ENCODE assay signal across 1 cellular context in genomic region chr4:10589808-10590207, GRCh38.
TF ChIP-seq lines count a peak whose summit lies in the region.

No MANE protein-coding gene starts in this region.

TF ChIP-seq in GM23338, 12 proteins besides CTCF, POLR2A, EP300 and RAD21 (continued from another document):
- TF ChIP-seq, protein P1, sequence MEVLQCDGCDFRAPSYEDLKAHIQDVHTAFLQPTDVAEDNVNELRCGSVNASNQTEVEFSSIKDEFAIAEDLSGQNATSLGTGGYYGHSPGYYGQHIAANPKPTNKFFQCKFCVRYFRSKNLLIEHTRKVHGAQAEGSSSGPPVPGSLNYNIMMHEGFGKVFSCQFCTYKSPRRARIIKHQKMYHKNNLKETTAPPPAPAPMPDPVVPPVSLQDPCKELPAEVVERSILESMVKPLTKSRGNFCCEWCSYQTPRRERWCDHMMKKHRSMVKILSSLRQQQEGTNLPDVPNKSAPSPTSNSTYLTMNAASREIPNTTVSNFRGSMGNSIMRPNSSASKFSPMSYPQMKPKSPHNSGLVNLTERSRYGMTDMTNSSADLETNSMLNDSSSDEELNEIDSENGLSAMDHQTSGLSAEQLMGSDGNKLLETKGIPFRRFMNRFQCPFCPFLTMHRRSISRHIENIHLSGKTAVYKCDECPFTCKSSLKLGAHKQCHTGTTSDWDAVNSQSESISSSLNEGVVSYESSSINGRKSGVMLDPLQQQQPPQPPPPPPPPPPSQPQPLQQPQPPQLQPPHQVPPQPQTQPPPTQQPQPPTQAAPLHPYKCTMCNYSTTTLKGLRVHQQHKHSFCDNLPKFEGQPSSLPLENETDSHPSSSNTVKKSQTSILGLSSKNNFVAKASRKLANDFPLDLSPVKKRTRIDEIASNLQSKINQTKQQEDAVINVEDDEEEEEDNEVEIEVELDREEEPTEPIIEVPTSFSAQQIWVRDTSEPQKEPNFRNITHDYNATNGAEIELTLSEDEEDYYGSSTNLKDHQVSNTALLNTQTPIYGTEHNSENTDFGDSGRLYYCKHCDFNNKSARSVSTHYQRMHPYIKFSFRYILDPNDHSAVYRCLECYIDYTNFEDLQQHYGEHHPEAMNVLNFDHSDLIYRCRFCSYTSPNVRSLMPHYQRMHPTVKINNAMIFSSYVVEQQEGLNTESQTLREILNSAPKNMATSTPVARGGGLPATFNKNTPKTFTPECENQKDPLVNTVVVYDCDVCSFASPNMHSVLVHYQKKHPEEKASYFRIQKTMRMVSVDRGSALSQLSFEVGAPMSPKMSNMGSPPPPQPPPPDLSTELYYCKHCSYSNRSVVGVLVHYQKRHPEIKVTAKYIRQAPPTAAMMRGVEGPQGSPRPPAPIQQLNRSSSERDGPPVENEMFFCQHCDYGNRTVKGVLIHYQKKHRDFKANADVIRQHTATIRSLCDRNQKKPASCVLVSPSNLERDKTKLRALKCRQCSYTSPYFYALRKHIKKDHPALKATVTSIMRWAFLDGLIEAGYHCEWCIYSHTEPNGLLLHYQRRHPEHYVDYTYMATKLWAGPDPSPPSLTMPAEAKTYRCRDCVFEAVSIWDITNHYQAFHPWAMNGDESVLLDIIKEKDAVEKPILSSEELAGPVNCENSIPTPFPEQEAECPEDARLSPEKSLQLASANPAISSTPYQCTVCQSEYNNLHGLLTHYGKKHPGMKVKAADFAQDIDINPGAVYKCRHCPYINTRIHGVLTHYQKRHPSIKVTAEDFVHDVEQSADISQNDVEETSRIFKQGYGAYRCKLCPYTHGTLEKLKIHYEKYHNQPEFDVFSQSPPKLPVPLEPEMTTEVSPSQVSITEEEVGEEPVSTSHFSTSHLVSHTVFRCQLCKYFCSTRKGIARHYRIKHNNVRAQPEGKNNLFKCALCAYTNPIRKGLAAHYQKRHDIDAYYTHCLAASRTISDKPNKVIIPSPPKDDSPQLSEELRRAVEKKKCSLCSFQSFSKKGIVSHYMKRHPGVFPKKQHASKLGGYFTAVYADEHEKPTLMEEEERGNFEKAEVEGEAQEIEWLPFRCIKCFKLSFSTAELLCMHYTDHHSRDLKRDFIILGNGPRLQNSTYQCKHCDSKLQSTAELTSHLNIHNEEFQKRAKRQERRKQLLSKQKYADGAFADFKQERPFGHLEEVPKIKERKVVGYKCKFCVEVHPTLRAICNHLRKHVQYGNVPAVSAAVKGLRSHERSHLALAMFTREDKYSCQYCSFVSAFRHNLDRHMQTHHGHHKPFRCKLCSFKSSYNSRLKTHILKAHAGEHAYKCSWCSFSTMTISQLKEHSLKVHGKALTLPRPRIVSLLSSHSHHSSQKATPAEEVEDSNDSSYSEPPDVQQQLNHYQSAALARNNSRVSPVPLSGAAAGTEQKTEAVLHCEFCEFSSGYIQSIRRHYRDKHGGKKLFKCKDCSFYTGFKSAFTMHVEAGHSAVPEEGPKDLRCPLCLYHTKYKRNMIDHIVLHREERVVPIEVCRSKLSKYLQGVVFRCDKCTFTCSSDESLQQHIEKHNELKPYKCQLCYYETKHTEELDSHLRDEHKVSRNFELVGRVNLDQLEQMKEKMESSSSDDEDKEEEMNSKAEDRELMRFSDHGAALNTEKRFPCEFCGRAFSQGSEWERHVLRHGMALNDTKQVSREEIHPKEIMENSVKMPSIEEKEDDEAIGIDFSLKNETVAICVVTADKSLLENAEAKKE (CRISPR knock-in tag; IDR thresholded peaks at IDR 0.05): no peak
- no peak for TF ChIP-seq NANOG (IDR thresholded peaks at IDR 0.05; ENCODE audit: borderline replicate concordance)
TF ChIP-seq in GM23338: peak in this region for 0.
